ENCODE assay signal across 14 cellular contexts in the genomic region with DNA sequence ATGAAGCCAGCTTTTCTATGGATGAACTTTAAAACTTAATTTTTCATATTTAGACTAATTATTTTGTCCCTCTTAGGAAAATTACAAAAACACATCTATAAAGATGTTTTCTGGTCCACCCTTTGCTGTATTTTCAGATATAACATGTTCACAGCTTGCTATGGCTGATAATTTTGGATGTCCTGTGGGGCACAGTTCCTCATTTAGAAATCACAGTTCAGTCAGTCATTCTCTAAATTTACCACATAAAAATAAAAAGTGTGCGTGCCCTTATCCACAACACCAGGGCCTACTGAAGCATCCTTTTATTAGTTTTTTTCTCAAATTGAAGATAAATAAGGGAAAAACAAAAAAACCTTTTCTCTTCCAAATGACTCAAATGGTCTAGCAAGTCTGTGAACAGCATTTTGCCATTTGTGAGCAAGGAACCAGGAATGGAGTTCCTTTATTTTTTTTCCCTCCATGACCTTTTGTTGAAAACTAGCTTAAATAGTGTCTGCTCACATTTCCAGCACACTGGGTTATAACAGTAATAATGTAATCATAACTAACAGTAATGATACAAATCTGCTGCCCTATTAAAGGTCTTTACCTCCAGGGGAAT.
DNase-seq lines count a peak whose midpoint lies in the region; ATAC-seq, FAIRE-seq and TF ChIP-seq lines count a peak whose summit lies in the region.
"Had no signal": no experiment of that assay in that cellular context is flagged by ENCODE, and none has a peak within 500 bp of the region (broad histone marks: within the 10 kb centered on the region; RNA-seq: fewer than 3 reads in every experiment).

No MANE protein-coding gene starts in this region.

- peaks cover 62 to 93% (median 77%) of the 10 kb centered on the region in 3 donors for H3K4me1 Mint-ChIP-seq in naive B cell

- peak; percentile 57 for ATAC-seq in HG03175 (IDR thresholded peaks at IDR 0.05; ENCODE audit: unreplicated experiment)
- ATAC-seq in naive B cell (ENCODE audit: low read depth in 2 of 2), result peak; percentile 72 to 76
- no peak for ATAC-seq in GM21825 (IDR thresholded peaks at IDR 0.05; ENCODE audit: unreplicated experiment)

- TF ChIP-seq POLR2A in H54 (IDR thresholded peaks at IDR 0.05; ENCODE audit: low read depth, low read length), result no peak

- DNase-seq in ELR (ENCODE audit: low read depth) (peak; percentile 41), cerebellar cortex (ENCODE audit: low spot score) (peak; percentile 25), naive B cell (peak; percentile 19), cortex of kidney (lab: John Stamatoyannopoulos, UW) (no peak), H54 (ENCODE audit: insufficient read length, low spot score) (no peak), MV-4-11 (lab: John Stamatoyannopoulos, UW) (no peak)
- DNase-seq: activated CD8-positive, alpha-beta memory T cell treated with anti-CD3 and anti-CD28 coated beads for 24 hours; body of pancreas; COR-L47; NCI-H2171; stimulated activated CD4-positive, alpha-beta T cell treated with anti-CD3 and anti-CD28 coated beads, Interleukin-2, amount 100 ng/mL, for 24 hours had no signal

- H3K36me3 Mint-ChIP-seq in naive B cell, result peaks cover 4 to 24% of the 10 kb centered on the region in 2 donors

- no peaks in the 10 kb centered on the region for H3K27me3 Mint-ChIP-seq in naive B cell
- H3K27me3 Mint-ChIP-seq: IgD-negative memory B cell had no signal

- FAIRE-seq in H54 (lab: Jason Lieb, UNC), result no peak

- peak overlapping the region; percentile 29 to 94 (median 84) for H3K27ac Mint-ChIP-seq in naive B cell
- H3K27ac Mint-ChIP-seq: IgD-negative memory B cell had no signal

- H3K9me3 Mint-ChIP-seq in naive B cell, result peaks cover 0 to 2% (median 0%) of the 10 kb centered on the region in 7 donors
- H3K9me3 Mint-ChIP-seq: IgD-negative memory B cell had no signal

- peak overlapping the region in 7 of 8 donors; percentile 5 to 65 (median 36) for H3K4me3 Mint-ChIP-seq in naive B cell

Comparison
In these comparisons a context has a peak if more than half of its experiments do, and no peak if none do; other contexts are left out.
1. DNase-seq: peak in ELR (single experiment), cerebellar cortex (single experiment) and naive B cell (single experiment); none in cortex of kidney (single experiment), H54 (single experiment) and MV-4-11 (single experiment).